ENCODE assay signal across 19 cellular contexts in genomic region chr7:152866791-152867481, GRCh38.
"Had no signal": no experiment of that assay in that cellular context is flagged by ENCODE, and none has a peak within 500 bp of the region (broad histone marks: within the 10 kb centered on the region; RNA-seq: fewer than 3 reads in every experiment).

No MANE protein-coding gene starts in this region.

- H3K27me3 ChIP-seq: breast epithelium, esophagus squamous epithelium, right atrium auricular region, testis, upper lobe of left lung had no signal

- H3K4me3 ChIP-seq: breast epithelium, esophagus squamous epithelium, prostate gland, right atrium auricular region, testis, upper lobe of left lung had no signal

- H3K27me3 Mint-ChIP-seq: natural killer cell treated with Interleukin-12 subunit alpha and Interleukin-12 subunit beta and Interleukin-15 and Interleukin-18, amount 100 ng/mL, for 72 hours had no signal

- H3K27ac ChIP-seq: breast epithelium, esophagus squamous epithelium, prostate gland, right atrium auricular region, testis, upper lobe of left lung had no signal

- DNase-seq: activated CD4-positive, alpha-beta T cell treated with anti-CD3 and anti-CD28 coated beads, Interleukin-2, amount 50 U/mL, for 1 hour; activated CD4-positive, CD25-positive, alpha-beta regulatory T cell treated with anti-CD3 and anti-CD28 coated beads, Interleukin-2, amount 50 U/mL, for 72 hours; activated naive CD4-positive, alpha-beta T cell treated with anti-CD3 and anti-CD28 coated beads, Interleukin-2, amount 50 U/mL, for 16 hours; activated T-cell treated with anti-CD3 and anti-CD28 coated beads for 4 hours; aorta; cerebellar nuclear complex; effector memory CD4-positive, alpha-beta T cell; esophagus squamous epithelium; immature natural killer cell; occipital lobe; stimulated activated CD4-positive, alpha-beta T cell treated with anti-CD3 and anti-CD28 coated beads, Interleukin-4, amount 100 ng/mL, for 1 hour; testis had no signal

- ATAC-seq: natural killer cell treated with Interleukin-12 subunit alpha and Interleukin-12 subunit beta and Interleukin-15 and Interleukin-18, amount 100 ng/mL, for 72 hours had no signal

- H3K4me1 ChIP-seq: breast epithelium, esophagus squamous epithelium, prostate gland, right atrium auricular region, upper lobe of left lung had no signal

- H3K36me3 Mint-ChIP-seq: natural killer cell treated with Interleukin-12 subunit alpha and Interleukin-12 subunit beta and Interleukin-15 and Interleukin-18, amount 100 ng/mL, for 72 hours had no signal

- H3K9me3 ChIP-seq: breast epithelium, esophagus squamous epithelium, prostate gland, right atrium auricular region, testis, upper lobe of left lung had no signal

- H3K36me3 ChIP-seq: breast epithelium, esophagus squamous epithelium, prostate gland, right atrium auricular region, upper lobe of left lung had no signal

- H3K9me3 Mint-ChIP-seq: dendritic cell treated with granulocyte-macrophage colony-stimulating factor and Interleukin-4, amounts not matched to agents 40 ng/mL and 50 ng/mL, for 4 days; immature natural killer cell; natural killer cell treated with Interleukin-12 subunit alpha and Interleukin-12 subunit beta and Interleukin-15 and Interleukin-18, amount 100 ng/mL, for 72 hours; T-helper 1 cell treated with Interleukin-12 subunit alpha and Interleukin-12 subunit beta and Interleukin-4 antibody, amounts not matched to agents 30 μg/mL and 1 μg/mL, for 36 hours had no signal

- H3K27ac Mint-ChIP-seq: dendritic cell treated with granulocyte-macrophage colony-stimulating factor and Interleukin-4, amounts not matched to agents 40 ng/mL and 50 ng/mL, for 4 days; immature natural killer cell; T-helper 1 cell treated with Interleukin-12 subunit alpha and Interleukin-12 subunit beta and Interleukin-4 antibody, amounts not matched to agents 30 μg/mL and 1 μg/mL, for 36 hours had no signal

- H3K4me3 Mint-ChIP-seq: dendritic cell treated with granulocyte-macrophage colony-stimulating factor and Interleukin-4, amounts not matched to agents 40 ng/mL and 50 ng/mL, for 4 days; immature natural killer cell; natural killer cell treated with Interleukin-12 subunit alpha and Interleukin-12 subunit beta and Interleukin-15 and Interleukin-18, amount 100 ng/mL, for 72 hours; T-helper 1 cell treated with Interleukin-12 subunit alpha and Interleukin-12 subunit beta and Interleukin-4 antibody, amounts not matched to agents 30 μg/mL and 1 μg/mL, for 36 hours had no signal
